In genomic region chr5:87383216-87383615, GRCh38 we compare ENCODE assay signal across 2 cellular contexts.
TF ChIP-seq lines count a peak whose summit lies in the region.

No MANE protein-coding gene starts in this region.

TF ChIP-seq in IMR-90, 13 proteins besides CTCF, POLR2A, EP300 and RAD21:
- TF ChIP-seq FOS (IDR thresholded peaks at IDR 0.05; ENCODE audit: low read depth, low read length): peak; percentile 42; the same call in 1 of the 2 replicates
- TF ChIP-seq BHLHE40 (IDR thresholded peaks at IDR 0.05; ENCODE audit: low read depth, low read length): no peak

TF ChIP-seq in GM12878, 131 proteins besides CTCF, POLR2A, EP300 and RAD21:
- no peak for TF ChIP-seq KAT2A (conservative IDR thresholded peaks at IDR 0.05; ENCODE audit: control insufficient read depth, low read depth, low read length)
- no peak for TF ChIP-seq RELA (IDR thresholded peaks at IDR 0.05; ENCODE audit: borderline replicate concordance, partially characterized antibody)
- no peak for TF ChIP-seq STAT1 (conservative IDR thresholded peaks at IDR 0.05)
- no peak for TF ChIP-seq SMAD1 (IDR thresholded peaks at IDR 0.05; ENCODE audit: low read depth, partially characterized antibody)
- TF ChIP-seq SMARCA5 (IDR thresholded peaks at IDR 0.05): no peak
- no peak for TF ChIP-seq CEBPB (IDR thresholded peaks at IDR 0.05; ENCODE audit: borderline replicate concordance in 1 of 2, low read depth in 2 of 2, low read length in 2 of 2)
- TF ChIP-seq RBBP5 (conservative IDR thresholded peaks at IDR 0.05): no peak
- no peak for TF ChIP-seq KDM1A (IDR thresholded peaks at IDR 0.05; ENCODE audit: borderline replicate concordance)
TF ChIP-seq in GM12878: peak in this region for 0.
